Comparison of ENCODE assay signal across 8 cellular contexts in the genomic region with DNA sequence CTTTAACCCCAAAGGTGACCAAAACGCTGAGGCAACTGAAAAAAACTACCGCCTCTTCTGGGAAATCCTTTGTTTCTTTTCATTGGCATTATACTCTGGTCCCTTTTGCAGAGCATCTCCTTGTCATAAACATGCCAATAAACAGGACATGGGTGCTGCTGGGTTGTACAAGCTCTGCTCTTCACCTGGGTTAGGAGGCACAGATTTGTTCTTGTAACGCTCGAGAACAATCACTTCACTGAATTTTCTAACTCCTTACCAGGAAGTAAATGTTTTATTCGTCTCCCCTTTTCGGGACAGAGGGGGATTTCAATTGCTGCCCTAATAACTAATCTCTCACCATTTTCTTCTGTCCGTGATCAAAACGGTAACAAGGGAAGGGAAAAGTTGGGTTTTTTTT. TPM values are rescaled to one million over a fixed set of nuclear protein-coding genes. Genes with fewer than 3 reads are reported as not detected.
A peak's percentile ranks its signal among the peaks of the same experiment; 100 is the strongest.
DNase-seq lines count a peak whose midpoint lies in the region; ATAC-seq and TF ChIP-seq lines count a peak whose summit lies in the region.

No MANE protein-coding gene starts in this region.

- no peak for TF ChIP-seq CTCF in CD8-positive, alpha-beta T cell (IDR thresholded peaks at IDR 0.05)
- no peak for TF ChIP-seq CTCF in MM.1S (IDR thresholded peaks at IDR 0.05; ENCODE audit: low read length)

- no peak overlapping the region for H3K27ac Mint-ChIP-seq in CD8-positive, alpha-beta T cell

- no peaks in the 10 kb centered on the region for H3K36me3 ChIP-seq in CD8-positive, alpha-beta T cell (ENCODE audit: insufficient read depth, low read length)
- H3K36me3 ChIP-seq in MM.1S (replicated peaks; ENCODE audit: insufficient read depth, low read length) (no peaks in the 10 kb centered on the region), ectodermal cell (ENCODE audit: control insufficient read depth, insufficient read depth, low read length) (no peaks in the 10 kb centered on the region), neuron (ENCODE audit: insufficient read depth, low read length) (no peaks in the 10 kb centered on the region)

- peak overlapping the region; percentile 80 for H3K4me3 ChIP-seq in CD8-positive, alpha-beta T cell (ENCODE audit: low read depth, low read length)
- H3K4me3 ChIP-seq in MM.1S (ENCODE audit: low read length) = peak overlapping the region; percentile 79
- H3K4me3 ChIP-seq in ectodermal cell (ENCODE audit: insufficient read depth, low read depth, low read length) = peak overlapping the region; percentile 87
- H3K4me3 ChIP-seq in neuron (ENCODE audit: low read length) = peak overlapping the region; percentile 92

- peak overlapping the region; percentile 86 for H2AFZ ChIP-seq in MM.1S (ENCODE audit: low read length)
- peak overlapping the region; percentile 91 for H2AFZ ChIP-seq in neuron (ENCODE audit: low read depth, low read length)

- H3K4me2 ChIP-seq in MM.1S (ENCODE audit: low read depth, low read length) = peak overlapping the region; percentile 95

- no peak for DNase-seq in CD8-positive, alpha-beta T cell
- no peak for DNase-seq in MM.1S
- DNase-seq in posterior vena cava (ENCODE audit: low spot score) = no peak
- DNase-seq in SIG-M5 (lab: John Stamatoyannopoulos, UW) = no peak

- no peaks in the 10 kb centered on the region for H3K9me3 ChIP-seq in CD8-positive, alpha-beta T cell (ENCODE audit: low read length)
- H3K9me3 ChIP-seq in MM.1S (replicated peaks; ENCODE audit: insufficient read depth, low read length) = no peaks in the 10 kb centered on the region
- no peaks in the 10 kb centered on the region for H3K9me3 ChIP-seq in ectodermal cell (ENCODE audit: control insufficient read depth, low read length)
- no peaks in the 10 kb centered on the region for H3K9me3 ChIP-seq in neuron (ENCODE audit: low read length)

- peaks cover 17% of the 10 kb centered on the region for H3K4me1 Mint-ChIP-seq in CD8-positive, alpha-beta T cell (ENCODE audit: low read depth)

- H3K27ac ChIP-seq in CD8-positive, alpha-beta T cell (ENCODE audit: low read depth, low read length) = no peak overlapping the region
- H3K27ac ChIP-seq in MM.1S (ENCODE audit: low read length) (no peak overlapping the region), ectodermal cell (ENCODE audit: insufficient read depth, low read depth, low read length, poor library complexity, severe bottlenecking) (no peak overlapping the region)

- H3K36me3 Mint-ChIP-seq in CD8-positive, alpha-beta T cell = no peaks in the 10 kb centered on the region

- no peak for ATAC-seq in CD8-positive, alpha-beta T cell
- no peak for ATAC-seq in HG03097 (IDR thresholded peaks at IDR 0.05; ENCODE audit: low FRiP score, unreplicated experiment)
- no peak for ATAC-seq in HG02981 (IDR thresholded peaks at IDR 0.05; ENCODE audit: unreplicated experiment)

- H3K27me3 Mint-ChIP-seq in CD8-positive, alpha-beta T cell (ENCODE audit: low read depth) = peaks cover 45% of the 10 kb centered on the region

- no peaks in the 10 kb centered on the region for H3K27me3 ChIP-seq in CD8-positive, alpha-beta T cell (ENCODE audit: insufficient read depth, low read length)
- H3K27me3 ChIP-seq in MM.1S (replicated peaks; ENCODE audit: insufficient read depth, low read length) = no peaks in the 10 kb centered on the region; the same call in 1 of the 2 replicates
- H3K27me3 ChIP-seq in ectodermal cell (ENCODE audit: control insufficient read depth, insufficient read depth, low read length, poor library complexity, severe bottlenecking) = no peaks in the 10 kb centered on the region
- H3K27me3 ChIP-seq in neuron (ENCODE audit: insufficient read depth, low read length) = no peaks in the 10 kb centered on the region

- H3F3A ChIP-seq in MM.1S (ENCODE audit: insufficient read depth, low read length) = no peaks in the 10 kb centered on the region

- POLR2A ChIA-PET in CD8-positive, alpha-beta T cell (lab: Charles Lee) = no interaction called here

- H3K9me2 ChIP-seq in MM.1S (replicated peaks; ENCODE audit: insufficient read depth, low read length) = no peaks in the 10 kb centered on the region

- H3K79me2 ChIP-seq in MM.1S (ENCODE audit: low read length) = no peaks in the 10 kb centered on the region

- no peaks in the 10 kb centered on the region for H3K9me3 Mint-ChIP-seq in CD8-positive, alpha-beta T cell

- H3K4me3 Mint-ChIP-seq in CD8-positive, alpha-beta T cell = peak overlapping the region; percentile 86

- H4K20me1 ChIP-seq in MM.1S (ENCODE audit: insufficient read depth, low read length) = no peaks in the 10 kb centered on the region

- WGBS in ectodermal cell, 2 experiments = 21 to 24% methylated on average over 8 of the region's 8 CpGs

- peaks cover 19% of the 10 kb centered on the region for H3K4me1 ChIP-seq in CD8-positive, alpha-beta T cell (ENCODE audit: insufficient read depth, low read length)
- H3K4me1 ChIP-seq in MM.1S (ENCODE audit: low read length) (0 out of 2 replicates have a peak, but pooled peaks cover 3% of the 10 kb centered on the region), ectodermal cell (ENCODE audit: control insufficient read depth, insufficient read depth, low read length) (peaks cover 58% of the 10 kb centered on the region), neuron (ENCODE audit: insufficient read depth, low read length) (peaks cover 58% of the 10 kb centered on the region)

- CTCF ChIA-PET in CD8-positive, alpha-beta T cell (lab: Charles Lee) = no interaction called here

- intact Hi-C loops in CD8-positive, alpha-beta T cell (cut with DNase I, micrococcal nuclease) = no loop called here
- intact Hi-C loops in posterior vena cava (cut with DNase I) = no loop called here

- peak overlapping the region; percentile 31; the same call in 1 of the 2 replicates for H3K9ac ChIP-seq in MM.1S (ENCODE audit: low read length)

RNA-seq across cellular contexts. Expression of a gene that starts 1.3 kb away (rescaled TPM):
- total RNA-seq in CD8-positive, alpha-beta T cell = not detected
- 26.1 TPM for polyA plus RNA-seq in ectodermal cell (2013, experiment 1 of 4)
- 34.1 TPM for polyA plus RNA-seq in ectodermal cell (2013, experiment 2 of 4)
- polyA plus RNA-seq in ectodermal cell (2013, experiment 3 of 4) = 22.6 TPM
- 30.4 TPM for polyA plus RNA-seq in ectodermal cell (2013, experiment 4 of 4)
- under 1 TPM in 1 of 2 donors, not detected in 1; 0.05 TPM for total RNA-seq in posterior vena cava
